Comparison of ENCODE assay signal across 8 cellular contexts in genomic region chr13:33678906-33679657, GRCh38.
DNase-seq lines count a peak whose midpoint lies in the region; ATAC-seq lines count a peak whose summit lies in the region.

No MANE protein-coding gene starts in this region.

- H3K4me3 Mint-ChIP-seq in stimulated activated naive CD8-positive, alpha-beta T cell treated with anti-CD3 and anti-CD28 coated beads, Interleukin-15, amount 100 ng/mL, for 72 hours: peak overlapping the region; percentile 39 to 78

- DNase-seq in CD1c-positive myeloid dendritic cell (ENCODE audit: extremely low spot score) (peak; percentile 2), NCI-H1436 treated with DMSO at 0.1 percent for 48 hours (lab: John Stamatoyannopoulos, UW) (no peak)
- peak; percentile 55 for DNase-seq in activated CD4-positive, CD25-positive, alpha-beta regulatory T cell treated with anti-CD3 and anti-CD28 coated beads, Interleukin-2, amount 50 U/mL, for 16 hours (ENCODE audit: low read depth, low spot score)
- DNase-seq in stimulated activated naive CD8-positive, alpha-beta T cell treated with anti-CD3 and anti-CD28 coated beads, Interleukin-15, amount 100 ng/mL, for 72 hours: peak; percentile 32 to 72

- H3K4me3 ChIP-seq in duodenal mucosa (ENCODE audit: low read depth in 1 of 2, low read length in 2 of 2) (peak overlapping the region; percentile 59 to 65), muscle layer of duodenum (ENCODE audit: low read depth in 1 of 2, low read length in 2 of 2) (peak overlapping the region in 1 of 2 donors; percentile 50)

- no peaks in the 10 kb centered on the region for H3K27me3 Mint-ChIP-seq in stimulated activated naive CD8-positive, alpha-beta T cell treated with anti-CD3 and anti-CD28 coated beads, Interleukin-15, amount 100 ng/mL, for 72 hours

- no peaks in the 10 kb centered on the region for H3K9me3 Mint-ChIP-seq in stimulated activated naive CD8-positive, alpha-beta T cell treated with anti-CD3 and anti-CD28 coated beads, Interleukin-15, amount 100 ng/mL, for 72 hours

- peak overlapping the region; percentile 51 to 54 for H3K9ac ChIP-seq in duodenal mucosa (ENCODE audit: low read depth in 1 of 2, low read length in 2 of 2)

- ATAC-seq in GM19452 (IDR thresholded peaks at IDR 0.05; ENCODE audit: unreplicated experiment) (peak; percentile 97), HG03558 (IDR thresholded peaks at IDR 0.05; ENCODE audit: extremely low read depth, unreplicated experiment) (peak; percentile 92)
- peak; percentile 93 for ATAC-seq in stimulated activated naive CD8-positive, alpha-beta T cell treated with anti-CD3 and anti-CD28 coated beads, Interleukin-15, amount 100 ng/mL, for 72 hours

- peaks cover 35 to 44% of the 10 kb centered on the region in 2 donors for H3K4me1 ChIP-seq in duodenal mucosa (ENCODE audit: control insufficient read depth in 1 of 2, insufficient read depth in 2 of 2, low read length in 2 of 2)
- H3K4me1 ChIP-seq in muscle layer of duodenum (ENCODE audit: control insufficient read depth in 1 of 2, insufficient read depth in 2 of 2, low read length in 2 of 2): peaks cover 11 to 13% of the 10 kb centered on the region in 2 donors

- H3K27ac Mint-ChIP-seq in stimulated activated naive CD8-positive, alpha-beta T cell treated with anti-CD3 and anti-CD28 coated beads, Interleukin-15, amount 100 ng/mL, for 72 hours: peak overlapping the region; percentile 64 to 88

- no peaks in the 10 kb centered on the region for H3K9me3 ChIP-seq in duodenal mucosa (ENCODE audit: control insufficient read depth in 1 of 2, low read length in 2 of 2)
- H3K9me3 ChIP-seq in muscle layer of duodenum (ENCODE audit: control insufficient read depth in 1 of 2, low read length in 2 of 2): no peaks in the 10 kb centered on the region

- H3K27me3 ChIP-seq in duodenal mucosa (ENCODE audit: control insufficient read depth in 1 of 2, insufficient read depth in 2 of 2, low read length in 2 of 2) (no peaks in the 10 kb centered on the region), muscle layer of duodenum (ENCODE audit: low read depth, low read length) (no peaks in the 10 kb centered on the region)

- no peaks in the 10 kb centered on the region for H3K36me3 ChIP-seq in duodenal mucosa (ENCODE audit: control insufficient read depth in 1 of 2, insufficient read depth in 2 of 2, low read length in 2 of 2)
- no peaks in the 10 kb centered on the region for H3K36me3 ChIP-seq in muscle layer of duodenum (ENCODE audit: control insufficient read depth in 1 of 2, insufficient read depth in 2 of 2, low read length in 2 of 2)

- H3K4me1 Mint-ChIP-seq in stimulated activated naive CD8-positive, alpha-beta T cell treated with anti-CD3 and anti-CD28 coated beads, Interleukin-15, amount 100 ng/mL, for 72 hours: peaks cover 27% of the 10 kb centered on the region

- H3K27ac ChIP-seq in duodenal mucosa (ENCODE audit: low read depth, low read length) (peak overlapping the region; percentile 44), muscle layer of duodenum (ENCODE audit: low read length) (peak overlapping the region; percentile 78)
